In the genomic region with DNA sequence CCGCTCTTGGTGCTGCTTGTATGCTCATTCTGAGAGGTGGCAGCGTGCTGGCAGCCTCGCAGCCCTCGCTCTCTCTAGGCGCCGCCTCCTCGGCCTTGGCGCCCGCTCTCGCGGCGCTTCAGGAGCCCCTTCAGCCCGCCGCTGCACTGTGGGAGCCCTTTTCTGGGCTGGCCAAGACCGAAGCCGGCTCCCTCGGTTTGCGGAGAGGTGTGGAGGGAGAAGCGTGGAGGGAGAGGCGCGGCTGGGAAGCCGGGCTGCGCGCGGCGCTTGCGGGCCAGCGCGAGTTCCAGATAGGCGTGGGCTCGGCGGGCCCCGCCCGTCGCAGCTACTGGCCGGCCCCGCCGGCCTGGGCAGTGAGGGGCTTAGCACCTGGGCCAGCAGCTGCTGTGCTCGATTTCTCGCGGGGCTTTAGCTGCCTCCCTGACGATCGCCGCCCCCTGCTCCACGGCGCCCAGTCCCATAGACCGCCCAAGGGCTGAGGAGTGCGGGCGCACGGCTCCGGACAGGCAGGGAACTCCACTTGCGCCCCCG, we compare ENCODE assay signal across 8 cellular contexts. TPM values are rescaled to one million over a fixed set of nuclear protein-coding genes. Genes with fewer than 3 reads are reported as not detected.
DNase-seq lines count a peak whose midpoint lies in the region; ATAC-seq and TF ChIP-seq lines count a peak whose summit lies in the region.

No MANE protein-coding gene starts in this region.

- peaks cover 3% of the 10 kb centered on the region for H3K4me1 Mint-ChIP-seq in endothelial cell (ENCODE audit: unreplicated experiment)
- peaks cover 4 to 14% (median 9%) of the 10 kb centered on the region in 7 donors for H3K4me1 Mint-ChIP-seq in naive thymus-derived CD4-positive, alpha-beta T cell

- DNase-seq in SKM-1 treated with dmso at 0.1 percent for 144 hours (lab: John Stamatoyannopoulos, UW; ENCODE audit: unreplicated experiment) (peak; percentile 37), SKM-1 (lab: John Stamatoyannopoulos, UW; ENCODE audit: unreplicated experiment) (no peak), WERI-Rb-1 (peak; percentile 51), endothelial cell (ENCODE audit: low spot score) (peak; percentile 27), uterus (peak; percentile 27 to 47), RKO (ENCODE audit: low spot score) (no peak), UCSD-AML1 (lab: John Stamatoyannopoulos, UW; ENCODE audit: unreplicated experiment) (no peak)
- DNase-seq in naive thymus-derived CD4-positive, alpha-beta T cell = peak in 6 of 9 donors; percentile 14 to 38 (median 32)

- intact Hi-C loops in naive thymus-derived CD4-positive, alpha-beta T cell (cut with micrococcal nuclease) = loop anchor here (5.0 to 10.0 kb wide), 4 partner anchors 298 to 924 kb away; a partner anchor contains a TSS
- intact Hi-C loops in uterus (cut with DNase I; ENCODE audit: low total_unique reads) = loop anchor here (10.0 kb wide), 1 partner anchor 426 kb away; no protein-coding TSS in a partner anchor

- H3K27ac ChIP-seq in WERI-Rb-1 (peak overlapping the region; percentile 54), uterus (peak overlapping the region; percentile 83 to 86)
- H3K27ac ChIP-seq in naive thymus-derived CD4-positive, alpha-beta T cell (ENCODE audit: low read depth, low read length) = no peak overlapping the region

- no peak overlapping the region for H3K27ac Mint-ChIP-seq in endothelial cell (ENCODE audit: unreplicated experiment)
- peak overlapping the region in 2 of 9 donors; percentile 45 to 56 for H3K27ac Mint-ChIP-seq in naive thymus-derived CD4-positive, alpha-beta T cell

- TF ChIP-seq CTCF in WERI-Rb-1 (IDR thresholded peaks at IDR 0.05; ENCODE audit: low read depth, low read length) = no peak
- TF ChIP-seq CTCF in endothelial cell (IDR thresholded peaks at IDR 0.05; ENCODE audit: unreplicated experiment) = no peak
- TF ChIP-seq CTCF in uterus (IDR thresholded peaks at IDR 0.05) = no peak

- H3K27me3 Mint-ChIP-seq in endothelial cell (ENCODE audit: unreplicated experiment) = no peaks in the 10 kb centered on the region
- peaks cover 0 to 28% (median 6%) of the 10 kb centered on the region in 5 donors for H3K27me3 Mint-ChIP-seq in naive thymus-derived CD4-positive, alpha-beta T cell

- no peaks in the 10 kb centered on the region for H3K27me3 ChIP-seq in WERI-Rb-1 (ENCODE audit: insufficient read depth, low read depth, severe bottlenecking)
- no peaks in the 10 kb centered on the region for H3K27me3 ChIP-seq in naive thymus-derived CD4-positive, alpha-beta T cell (ENCODE audit: control insufficient read depth in 2 of 2, insufficient read depth in 2 of 2, low read length in 2 of 2)
- H3K27me3 ChIP-seq in uterus = no peaks in the 10 kb centered on the region

- ATAC-seq in naive thymus-derived CD4-positive, alpha-beta T cell = peak; percentile 80

- TF ChIP-seq POLR2A in uterus (IDR thresholded peaks at IDR 0.05) = peak in 1 of 2 donors; percentile 20

- peak overlapping the region; percentile 80 for H3K4me3 Mint-ChIP-seq in endothelial cell (ENCODE audit: unreplicated experiment)
- H3K4me3 Mint-ChIP-seq in naive thymus-derived CD4-positive, alpha-beta T cell = peak overlapping the region; percentile 45 to 86 (median 80)

- no peaks in the 10 kb centered on the region for H3K36me3 Mint-ChIP-seq in endothelial cell (ENCODE audit: low read depth, unreplicated experiment)
- peaks cover 0 to 4% (median 0%) of the 10 kb centered on the region in 5 donors for H3K36me3 Mint-ChIP-seq in naive thymus-derived CD4-positive, alpha-beta T cell

- H3K4me3 ChIP-seq in WERI-Rb-1 (ENCODE audit: low read depth, low read length) = peak overlapping the region; percentile 49
- peak overlapping the region; percentile 39 for H3K4me3 ChIP-seq in naive thymus-derived CD4-positive, alpha-beta T cell (ENCODE audit: low read length)
- peak overlapping the region; percentile 48 to 81 for H3K4me3 ChIP-seq in uterus

- CTCF ChIA-PET in naive thymus-derived CD4-positive, alpha-beta T cell (lab: Charles Lee) = interaction anchor here (1.1 to 1.9 kb wide), 3 partner anchors 20 to 224 kb away, joined by 3 to 6 read pairs (median 3); no protein-coding TSS in a partner anchor

- H3K36me3 ChIP-seq in WERI-Rb-1 = no peaks in the 10 kb centered on the region
- H3K36me3 ChIP-seq in naive thymus-derived CD4-positive, alpha-beta T cell (ENCODE audit: control insufficient read depth in 2 of 3, insufficient read depth in 3 of 3, low read length in 3 of 3) = no peaks in the 10 kb centered on the region
- H3K36me3 ChIP-seq in uterus = no peaks in the 10 kb centered on the region

- H3K9me3 ChIP-seq in WERI-Rb-1 (ENCODE audit: severe bottlenecking) (peaks cover 17% of the 10 kb centered on the region), uterus (peaks cover 0 to 4% of the 10 kb centered on the region in 2 donors)
- H3K9me3 ChIP-seq in naive thymus-derived CD4-positive, alpha-beta T cell (ENCODE audit: control insufficient read depth in 2 of 3, low read length in 3 of 3) = peaks cover 0 to 9% (median 0%) of the 10 kb centered on the region in 3 experiments

- POLR2A ChIA-PET in naive thymus-derived CD4-positive, alpha-beta T cell (lab: Charles Lee) = interaction anchor here (1.0 kb wide), 1 partner anchor 21 kb away, joined by 3 read pairs; no protein-coding TSS in a partner anchor

- H3K9me3 Mint-ChIP-seq in endothelial cell (ENCODE audit: unreplicated experiment) = no peaks in the 10 kb centered on the region
- peaks cover 0 to 14% (median 8%) of the 10 kb centered on the region in 11 donors for H3K9me3 Mint-ChIP-seq in naive thymus-derived CD4-positive, alpha-beta T cell

- no peaks in the 10 kb centered on the region for H3K4me1 ChIP-seq in naive thymus-derived CD4-positive, alpha-beta T cell (ENCODE audit: control insufficient read depth in 2 of 2, insufficient read depth in 2 of 2, low read length in 2 of 2)
- H3K4me1 ChIP-seq in uterus = no peaks in the 10 kb centered on the region

RNA-seq across cellular contexts. Expression of a gene that starts 19.5 kb away (rescaled TPM):
- 7.6 TPM for total RNA-seq in endothelial cell (ENCODE audit: unreplicated experiment)
- total RNA-seq in naive thymus-derived CD4-positive, alpha-beta T cell = 10 to 100 TPM in 4 of 5 experiments, 1 to 10 TPM in 1; 8.0 to 26.1 (median 21.1) TPM
- 1 to 10 TPM; 5.9 to 6.0 TPM for polyA plus RNA-seq in naive thymus-derived CD4-positive, alpha-beta T cell
- total RNA-seq in uterus = 10 to 100 TPM; 25.9 to 69.3 (median 50.6) TPM

Comparison
In these comparisons a context has a peak if more than half of its experiments do, and no peak if none do; other contexts are left out.
1. DNase-seq: peak in SKM-1 treated with dmso at 0.1 percent for 144 hours (single experiment), WERI-Rb-1 (single experiment), endothelial cell (single experiment), naive thymus-derived CD4-positive, alpha-beta T cell (6 of 9) and uterus (2 of 2); none in SKM-1 (single experiment), RKO (single experiment) and UCSD-AML1 (single experiment).
2. Peak in every context shown above with its lines, with median percentiles within 50 percentile points of each other: H3K4me3 ChIP-seq.